In the genomic region with DNA sequence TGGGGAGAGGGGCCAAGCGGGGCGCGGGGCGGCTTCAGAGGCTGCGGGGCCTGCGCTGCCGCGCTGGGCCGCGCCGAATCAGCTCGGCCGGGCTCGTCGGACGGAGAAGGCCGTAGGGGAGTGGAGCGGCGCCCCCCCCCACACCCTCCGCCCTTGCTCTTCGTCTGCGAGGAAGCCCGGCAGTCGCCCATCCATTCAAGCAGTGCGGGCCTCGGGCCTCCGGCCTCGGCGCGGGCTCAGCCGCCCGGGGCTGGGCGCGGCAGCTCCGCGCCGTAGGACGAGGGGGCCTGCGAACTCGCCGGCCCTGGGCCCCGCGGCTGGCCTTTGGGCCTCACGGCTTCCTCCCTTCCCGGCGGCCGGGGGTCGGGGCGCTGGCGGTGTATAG, we compare ENCODE assay signal across 8 cellular contexts. TPM values are rescaled to one million over a fixed set of nuclear protein-coding genes. Genes with fewer than 3 reads are reported as not detected.
DNase-seq lines count a peak whose midpoint lies in the region; ATAC-seq and TF ChIP-seq lines count a peak whose summit lies in the region.

No MANE protein-coding gene starts in this region.

- no peak for TF ChIP-seq CTCF in A673 (conservative IDR thresholded peaks at IDR 0.05; ENCODE audit: low read depth, low read length)
- TF ChIP-seq CTCF in chondrocyte (IDR thresholded peaks at IDR 0.05) = no peak

- peak; percentile 25 for ATAC-seq in GM19452 (IDR thresholded peaks at IDR 0.05; ENCODE audit: unreplicated experiment)
- ATAC-seq in HG03521 (IDR thresholded peaks at IDR 0.05; ENCODE audit: unreplicated experiment) = peak; percentile 17
- no peak for ATAC-seq in sciatic nerve

- no peaks in the 10 kb centered on the region for H3K9me3 Mint-ChIP-seq in chondrocyte (ENCODE audit: low read depth)

- no peaks in the 10 kb centered on the region for H3K9me3 ChIP-seq in A673 (ENCODE audit: low read depth, low read length, poor library complexity, severe bottlenecking)
- H3K9me3 ChIP-seq in mucosa of rectum (ENCODE audit: control insufficient read depth in 2 of 2, low read length in 2 of 2) = no peaks in the 10 kb centered on the region

- H3K27ac Mint-ChIP-seq in chondrocyte (ENCODE audit: unreplicated experiment) = peak overlapping the region; percentile 89

- H3K36me3 Mint-ChIP-seq in chondrocyte (ENCODE audit: low read depth) = peaks cover 12% of the 10 kb centered on the region

- H3K4me1 ChIP-seq in A673 (ENCODE audit: insufficient read depth, low read length, poor library complexity, severe bottlenecking) (peaks cover 10% of the 10 kb centered on the region), mucosa of rectum (ENCODE audit: control insufficient read depth in 2 of 2, insufficient read depth in 2 of 2, low read length in 2 of 2) (peaks cover 12 to 13% of the 10 kb centered on the region in 2 donors)

- no peaks in the 10 kb centered on the region for H3K27me3 ChIP-seq in A673 (replicated peaks; ENCODE audit: insufficient read depth, low read depth, low read length, poor library complexity)
- H3K27me3 ChIP-seq in mucosa of rectum (ENCODE audit: control insufficient read depth in 2 of 2, insufficient read depth in 2 of 2, low read length in 2 of 2) = no peaks in the 10 kb centered on the region

- POLR2A ChIA-PET in A673 (lab: Charles Lee; ENCODE audit: low non-redundant PET) = interaction anchor here (0.6 kb wide), 1 partner anchor 317 kb away, joined by 12 read pairs; no protein-coding TSS in a partner anchor

- H3K9ac ChIP-seq in mucosa of rectum (ENCODE audit: low read depth in 1 of 2, low read length in 2 of 2) = peak overlapping the region; percentile 56 to 61

- intact Hi-C loops in A673 (cut with micrococcal nuclease; ENCODE audit: unreplicated experiment) (no loop called here), sciatic nerve (cut with DNase I) (no loop called here)

- H3K4me3 ChIP-seq in A673 (ENCODE audit: low read depth, low read length, poor library complexity, severe bottlenecking) (peak overlapping the region; percentile 62), mucosa of rectum (ENCODE audit: low read length in 2 of 2) (peak overlapping the region; percentile 78 to 93)

- H3K36me3 ChIP-seq in A673 (ENCODE audit: insufficient read depth, low read length, poor library complexity, severe bottlenecking) (peaks cover 16% of the 10 kb centered on the region), mucosa of rectum (ENCODE audit: control insufficient read depth in 2 of 2, insufficient read depth in 2 of 2, low read length in 2 of 2) (peaks cover 0 to 2% of the 10 kb centered on the region in 2 donors)

- DNase-seq in A673 (ENCODE audit: low spot score) (no peak), chondrocyte (ENCODE audit: low spot score) (no peak), NCI-H510A (lab: John Stamatoyannopoulos, UW) (no peak), sciatic nerve (ENCODE audit: low spot score) (no peak), NCI-H2107 treated with DMSO at 0.1 percent for 48 hours (lab: John Stamatoyannopoulos, UW; ENCODE audit: unreplicated experiment) (no peak)

- peak overlapping the region; percentile 94 for H3K27ac ChIP-seq in A673 (ENCODE audit: low read depth, low read length, poor library complexity, severe bottlenecking)
- peak overlapping the region; percentile 29 to 61 for H3K27ac ChIP-seq in mucosa of rectum (ENCODE audit: low read depth in 2 of 2, low read length in 2 of 2)

- peaks cover 73% of the 10 kb centered on the region for H3K4me1 Mint-ChIP-seq in chondrocyte (ENCODE audit: low read depth)

- peak overlapping the region; percentile 92 for H3K4me3 Mint-ChIP-seq in chondrocyte (ENCODE audit: unreplicated experiment)

- BruUV-seq in A673 (replicated peaks; lab: Mats Ljungman, UMichigan) = no TSS peak

- CTCF ChIA-PET in A673 (lab: Charles Lee) = no interaction called here

- H3K27me3 Mint-ChIP-seq in chondrocyte (ENCODE audit: low read depth) = no peaks in the 10 kb centered on the region

RNA-seq across cellular contexts. Expression of gene CTPS1, which starts 0.6 kb away (rescaled TPM):
- total RNA-seq in A673 (2021) (126 and 139 TPM in 2 replicates), chondrocyte (40.2 to 84.5 TPM (median 79.4 TPM) in 3 replicates), sciatic nerve (23.5 TPM)

RNA-seq across cellular contexts. Expression of gene SLFNL1, which starts 41.5 kb away (rescaled TPM):
- 0.37 and 0.39 TPM in 2 replicates for total RNA-seq in A673 (2021)
- total RNA-seq in chondrocyte = 0.25 to 0.48 TPM in 2 of 3 replicates, not detected in the other
- total RNA-seq in sciatic nerve = 0.62 TPM
